ENCODE assay signal across 7 cellular contexts in the genomic region with DNA sequence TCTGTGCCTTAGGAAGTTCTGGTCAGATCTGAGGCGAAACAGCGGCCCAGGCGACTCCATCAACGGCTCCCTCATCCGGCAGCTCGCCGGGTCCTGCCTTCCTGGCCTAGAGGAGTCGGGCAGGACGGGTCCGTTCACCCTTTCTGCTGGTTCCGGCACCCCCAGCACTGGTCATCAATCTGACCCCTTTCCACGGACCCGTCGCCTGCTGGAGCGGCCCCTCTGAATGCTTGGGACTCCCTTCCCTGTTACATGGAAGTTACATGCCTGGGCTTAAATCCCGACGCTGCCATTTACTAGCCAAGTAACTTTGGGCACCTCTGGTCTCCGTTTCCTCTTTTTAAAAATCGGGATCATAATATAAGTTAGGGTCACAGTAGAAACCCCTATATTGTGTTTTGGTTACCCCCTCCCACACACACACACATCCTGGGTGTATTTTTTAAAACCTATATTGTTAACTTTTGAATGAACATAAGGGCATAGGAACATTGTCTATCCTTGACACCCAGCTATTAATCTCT. TPM values are rescaled to one million over a fixed set of nuclear protein-coding genes. Genes with fewer than 3 reads are reported as not detected.
DNase-seq lines count a peak whose midpoint lies in the region; ATAC-seq and TF ChIP-seq lines count a peak whose summit lies in the region.

No MANE protein-coding gene starts in this region.

- peaks cover 30% of the 10 kb centered on the region for H3K36me3 ChIP-seq in KOPT-K1 (ENCODE audit: insufficient read depth, low read length)

- ATAC-seq in GM19372 (IDR thresholded peaks at IDR 0.05; ENCODE audit: low read depth, unreplicated experiment) (peak; percentile 25), natural killer cell (peak in 1 of 3 donors; percentile 0)

- no peak for DNase-seq in chondrocyte (ENCODE audit: low spot score)
- no peak for DNase-seq in natural killer cell
- DNase-seq in NCI-H226 = no peak
- no peak for DNase-seq in medulla oblongata (ENCODE audit: extremely low spot score)
- no peak for DNase-seq in stimulated activated CD4-positive, alpha-beta T cell treated with anti-CD3 and anti-CD28 coated beads, Interleukin-2, amount 100 ng/mL, for 48 hours

- no peak for TF ChIP-seq CTCF in chondrocyte (IDR thresholded peaks at IDR 0.05)
- no peak for TF ChIP-seq CTCF in natural killer cell (IDR thresholded peaks at IDR 0.05)

- H3K4me1 Mint-ChIP-seq in chondrocyte (ENCODE audit: low read depth) (peaks cover 29% of the 10 kb centered on the region), natural killer cell (peaks cover 31 to 35% of the 10 kb centered on the region in 2 donors)

- H3K36me3 Mint-ChIP-seq in chondrocyte (ENCODE audit: low read depth) (no peaks in the 10 kb centered on the region), natural killer cell (no peaks in the 10 kb centered on the region)

- H3K27ac ChIP-seq in KOPT-K1 (ENCODE audit: low read depth, low read length, poor library complexity, severe bottlenecking) = peak overlapping the region; percentile 78

- no peaks in the 10 kb centered on the region for H3K9me3 Mint-ChIP-seq in chondrocyte (ENCODE audit: low read depth)
- H3K9me3 Mint-ChIP-seq in natural killer cell = no peaks in the 10 kb centered on the region

- H3K4me3 Mint-ChIP-seq in chondrocyte (ENCODE audit: unreplicated experiment) = peak overlapping the region; percentile 79
- H3K4me3 Mint-ChIP-seq in natural killer cell = peak overlapping the region; percentile 89

- intact Hi-C loops in natural killer cell (cut with micrococcal nuclease) = loop anchor here (1.0 to 10.0 kb wide), 3 partner anchors 26 to 480 kb away; partner anchors contain the start of genes FKBP14 and PLEKHA8

- H3K9me3 ChIP-seq in KOPT-K1 (ENCODE audit: insufficient read depth, low read length, poor library complexity, severe bottlenecking) = no peaks in the 10 kb centered on the region

- no peaks in the 10 kb centered on the region for H3K27me3 Mint-ChIP-seq in chondrocyte (ENCODE audit: low read depth)
- H3K27me3 Mint-ChIP-seq in natural killer cell (ENCODE audit: low read depth in 2 of 2) = no peaks in the 10 kb centered on the region

- H3K27ac Mint-ChIP-seq in chondrocyte (ENCODE audit: unreplicated experiment) (peak overlapping the region; percentile 88), natural killer cell (peak overlapping the region; percentile 77 to 91)

RNA-seq across cellular contexts. Expression of gene GGCT, which starts 0.6 kb away (rescaled TPM):
- total RNA-seq in chondrocyte = 24.4 to 31.5 TPM (median 25.6 TPM) in 3 replicates
- 10 to 100 TPM in 1 of 3 donors, 1 to 10 TPM in 2; 8.7 to 10.8 (median 9.2) TPM for total RNA-seq in natural killer cell

RNA-seq across cellular contexts. Expression of gene NOD1, which starts 26.7 kb away (rescaled TPM):
- total RNA-seq in chondrocyte = 6.0 to 8.2 TPM (median 6.6 TPM) in 3 replicates
- 10 to 100 TPM; 28.2 to 32.4 (median 31.2) TPM for total RNA-seq in natural killer cell
